7 cellular contexts compared by ENCODE assay signal in the genomic region with DNA sequence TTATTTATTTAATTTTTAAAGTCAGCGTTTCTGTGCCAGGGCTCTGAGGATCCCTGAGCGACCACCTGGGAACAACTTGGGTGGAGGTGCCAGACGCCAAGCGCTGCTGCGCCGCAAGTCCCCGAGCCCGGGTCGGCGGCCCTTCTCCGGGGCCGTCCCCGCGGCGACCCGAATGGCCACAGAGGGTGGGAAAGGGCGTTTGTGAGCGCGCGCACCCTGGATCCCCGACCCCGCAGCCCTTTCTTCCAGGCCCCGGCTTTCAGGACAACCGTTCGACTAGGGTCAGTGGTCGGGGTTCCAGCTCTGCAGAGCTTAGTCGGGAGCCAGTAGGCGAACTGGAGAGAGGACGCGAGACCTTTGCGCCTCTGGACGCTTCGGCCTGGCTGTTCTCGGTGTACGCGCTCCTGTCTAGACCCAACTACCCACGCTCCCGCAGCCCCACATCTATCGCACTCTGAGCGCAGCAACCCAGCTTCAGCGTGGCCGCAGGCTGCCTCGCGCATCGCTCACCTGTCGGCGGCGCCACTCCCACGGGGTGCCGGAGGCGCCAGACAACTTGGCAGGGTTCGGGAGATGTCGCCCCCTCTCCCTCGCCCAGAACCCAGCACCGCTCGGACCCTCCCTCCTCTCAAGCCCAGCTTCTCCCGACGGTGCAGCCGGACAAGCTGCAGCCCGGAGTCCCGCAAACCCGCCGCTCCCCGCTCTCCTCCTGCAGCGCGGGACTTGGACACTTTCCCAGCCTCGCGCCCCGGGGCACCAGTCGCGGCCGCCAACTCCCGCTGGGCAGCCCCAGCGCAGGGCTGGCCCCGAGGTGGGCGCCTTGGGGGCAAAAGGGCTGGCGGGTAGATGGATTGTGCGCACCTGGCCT. TPM values are rescaled to one million over a fixed set of nuclear protein-coding genes. Genes with fewer than 3 reads are reported as not detected.
A peak's percentile ranks its signal among the peaks of the same experiment; 100 is the strongest.
DNase-seq lines count a peak whose midpoint lies in the region.

No MANE protein-coding gene starts in this region.

- H3K9ac ChIP-seq in HUES48 (ENCODE audit: low read depth, low read length) (no peak overlapping the region), subcutaneous abdominal adipose tissue (ENCODE audit: low read length in 5 of 5) (no peak overlapping the region), Karpas-422 (ENCODE audit: low read length) (no peak overlapping the region)

- H3K79me2 ChIP-seq in Karpas-422 (ENCODE audit: low read length) = no peaks in the 10 kb centered on the region

- H3K9me3 ChIP-seq in HUES48 (ENCODE audit: control insufficient read depth, insufficient read depth, low read length) = no peaks in the 10 kb centered on the region
- no peaks in the 10 kb centered on the region for H3K9me3 ChIP-seq in subcutaneous abdominal adipose tissue (ENCODE audit: control insufficient read depth in 5 of 5, low read length in 5 of 5)
- no peaks in the 10 kb centered on the region for H3K9me3 ChIP-seq in Karpas-422 (ENCODE audit: low read length)

- DNase-seq in amniotic epithelial cell (ENCODE audit: low read depth) (peak; percentile 14), iPS-NIHi11 (ENCODE audit: low spot score) (peak; percentile 41), germinal center (ENCODE audit: low spot score) (no peak), SW480 (ENCODE audit: low spot score) (no peak), Karpas-422 (no peak)

- no peak overlapping the region for H2AFZ ChIP-seq in Karpas-422 (ENCODE audit: low read length)

- H3K36me3 ChIP-seq in HUES48 (ENCODE audit: control insufficient read depth, insufficient read depth, low read length) = no peaks in the 10 kb centered on the region
- H3K36me3 ChIP-seq in subcutaneous abdominal adipose tissue (ENCODE audit: control insufficient read depth in 5 of 5, insufficient read depth in 5 of 5, low read length in 5 of 5) = no peaks in the 10 kb centered on the region
- no peaks in the 10 kb centered on the region for H3K36me3 ChIP-seq in Karpas-422 (ENCODE audit: insufficient read depth, low read length)

- no peaks in the 10 kb centered on the region for H4K20me1 ChIP-seq in Karpas-422 (ENCODE audit: insufficient read depth, low read depth, low read length)

- no peak overlapping the region for H3K27ac ChIP-seq in HUES48 (ENCODE audit: low read depth, low read length)
- H3K27ac ChIP-seq in subcutaneous abdominal adipose tissue (ENCODE audit: low read depth, low read length) = no peak overlapping the region
- H3K27ac ChIP-seq in Karpas-422 (ENCODE audit: low read length) = no peak overlapping the region

- peaks cover 68% of the 10 kb centered on the region for H3K27me3 ChIP-seq in HUES48 (ENCODE audit: control insufficient read depth, insufficient read depth, low read length)
- H3K27me3 ChIP-seq in subcutaneous abdominal adipose tissue (ENCODE audit: control insufficient read depth in 5 of 5, insufficient read depth in 4 of 5, low read length in 5 of 5) = peaks cover 28 to 45% (median 34%) of the 10 kb centered on the region in 5 donors
- H3K27me3 ChIP-seq in Karpas-422 (ENCODE audit: low read length) = no peaks in the 10 kb centered on the region

- H3K4me1 ChIP-seq in HUES48 (ENCODE audit: control insufficient read depth, insufficient read depth, low read length) = peaks cover 20% of the 10 kb centered on the region
- H3K4me1 ChIP-seq in subcutaneous abdominal adipose tissue (ENCODE audit: control insufficient read depth in 5 of 5, insufficient read depth in 5 of 5, low read length in 5 of 5) = peaks cover 0 to 32% (median 27%) of the 10 kb centered on the region in 5 donors
- H3K4me1 ChIP-seq in Karpas-422 (ENCODE audit: low read length) = no peaks in the 10 kb centered on the region

- H3K4me3 ChIP-seq in HUES48 (ENCODE audit: low read depth, low read length) (peak overlapping the region; percentile 60), subcutaneous abdominal adipose tissue (ENCODE audit: low read depth in 1 of 5, low read length in 5 of 5) (peak overlapping the region in 4 of 5 donors; percentile 56 to 82 (median 62)), Karpas-422 (ENCODE audit: low read length) (no peak overlapping the region)

- H3K9me2 ChIP-seq in Karpas-422 (replicated peaks; ENCODE audit: insufficient read depth, low read length) = no peaks in the 10 kb centered on the region

- no peak overlapping the region for H3K4me2 ChIP-seq in Karpas-422 (ENCODE audit: low read depth, low read length, poor library complexity, severe bottlenecking)

RNA-seq across cellular contexts. Expression of a gene that starts 0.8 kb away (rescaled TPM):
- 0.29 TPM in 1 of 2 replicates, not detected in the other for total RNA-seq in Karpas-422 (2014; rRNA removed; shearing (Covaris generic); ENCODE audit: low replicate concordance)

Comparison
In these comparisons a context has a peak if more than half of its experiments do, and no peak if none do; other contexts are left out.
1. DNase-seq: peak in amniotic epithelial cell (single experiment) and iPS-NIHi11 (single experiment); none in germinal center (single experiment), SW480 (single experiment) and Karpas-422 (single experiment).